In genomic region chr2:109510136-109511028, GRCh38 we compare ENCODE assay signal across 8 cellular contexts.
A peak's percentile ranks its signal among the peaks of the same experiment; 100 is the strongest.
DNase-seq lines count a peak whose midpoint lies in the region; ATAC-seq, FAIRE-seq and TF ChIP-seq lines count a peak whose summit lies in the region.

No MANE protein-coding gene starts in this region.

- no peaks in the 10 kb centered on the region for H3K4me1 ChIP-seq in adrenal gland (replicated peaks in 1 of 2)
- H3K4me1 ChIP-seq in left ventricle myocardium inferior, result peaks cover 3% of the 10 kb centered on the region

- intact Hi-C loops in adrenal gland (cut with DNase I), result loop anchor here (5.0 kb wide), 2 partner anchors 383 to 583 kb away; partner anchors contain the start of gene SH3RF3 (in 1 of the 2)
- intact Hi-C loops in left ventricle myocardium inferior (cut with micrococcal nuclease), result loop anchor here (5.0 kb wide), 1 partner anchor 383 kb away; the partner anchor contains the start of gene SH3RF3

- no peaks in the 10 kb centered on the region for H3K36me3 ChIP-seq in adrenal gland (replicated peaks in 1 of 2)
- H3K36me3 ChIP-seq in left ventricle myocardium inferior, result peaks cover 3% of the 10 kb centered on the region

- no peak for ATAC-seq in HG03108 (IDR thresholded peaks at IDR 0.05; ENCODE audit: unreplicated experiment)

- H3K27ac ChIP-seq in adrenal gland (no peak overlapping the region), left ventricle myocardium inferior (replicated peaks) (no peak overlapping the region)

- WGBS in adrenal gland, 4 donors, result 42 to 50% (median 47%) methylated on average over 14 to 19 of the region's 19 CpGs

- peak; percentile 92 for DNase-seq in 8988T
- peak; percentile 80 for DNase-seq in GM12891 (ENCODE audit: insufficient read length, low spot score)
- peak; percentile 64 for DNase-seq in MV-4-11 (lab: John Stamatoyannopoulos, UW)
- peak; percentile 31 to 71 (median 57) for DNase-seq in T-helper 1 cell
- DNase-seq in adrenal gland, result peak; percentile 75 to 94 (median 82)
- peak; percentile 80 for DNase-seq in left ventricle myocardium inferior
- DNase-seq in retinal pigment epithelial cell (ENCODE audit: low read depth), result peak; percentile 21

- TF ChIP-seq CTCF in adrenal gland (IDR thresholded peaks at IDR 0.05) (peak; percentile 90 to 95 (median 93)), left ventricle myocardium inferior (IDR thresholded peaks at IDR 0.05; ENCODE audit: borderline replicate concordance) (peak; percentile 96), retinal pigment epithelial cell (conservative IDR thresholded peaks at IDR 0.05; ENCODE audit: low read depth, low read length) (peak; percentile 98)

- H3K9me3 ChIP-seq in adrenal gland (replicated peaks in 1 of 3) (no peaks in the 10 kb centered on the region), left ventricle myocardium inferior (replicated peaks) (peaks cover 15% of the 10 kb centered on the region)

- H3K4me3 ChIP-seq in adrenal gland (no peak overlapping the region), left ventricle myocardium inferior (no peak overlapping the region), retinal pigment epithelial cell (ENCODE audit: low read length) (no peak overlapping the region)

- H3K27me3 ChIP-seq in adrenal gland (no peaks in the 10 kb centered on the region), left ventricle myocardium inferior (ENCODE audit: low read depth) (no peaks in the 10 kb centered on the region)

- TF ChIP-seq POLR2A in GM12891 (IDR thresholded peaks at IDR 0.05; ENCODE audit: low read depth, low read length), result no peak
- TF ChIP-seq POLR2A in adrenal gland (IDR thresholded peaks at IDR 0.05), result no peak

- peak; percentile 61 for FAIRE-seq in GM12891 (lab: Jason Lieb, UNC)

TF ChIP-seq in GM12891, 5 proteins besides CTCF, POLR2A, EP300 and RAD21:
- TF ChIP-seq TAF1 (IDR thresholded peaks at IDR 0.05; ENCODE audit: low read depth, low read length) (no peak), SPI1 (IDR thresholded peaks at IDR 0.05; ENCODE audit: low read depth, low read length) (no peak), POLR2AphosphoS5 (IDR thresholded peaks at IDR 0.05; ENCODE audit: low read depth, low read length) (no peak), PAX5 (IDR thresholded peaks at IDR 0.05; ENCODE audit: insufficient read depth, low read length, severe bottlenecking) (no peak), POU2F2 (IDR thresholded peaks at IDR 0.05; ENCODE audit: low read depth, low read length) (no peak)

Comparison
In these comparisons a context has a peak if more than half of its experiments do, and no peak if none do; other contexts are left out.
1. DNase-seq: peak in every context shown above with its lines; median percentile 92 in 8988T; 82 in adrenal gland; 80 in GM12891; 80 in left ventricle myocardium inferior; 64 in MV-4-11; 57 in T-helper 1 cell; 21 in retinal pigment epithelial cell.